8 cellular contexts compared by ENCODE assay signal in genomic region chr16:30395992-30396560, GRCh38. TPM values are rescaled to one million over a fixed set of nuclear protein-coding genes. Genes with fewer than 3 reads are reported as not detected.
DNase-seq lines count a peak whose midpoint lies in the region; ATAC-seq and TF ChIP-seq lines count a peak whose summit lies in the region.

No MANE protein-coding gene starts in this region.

- no peak for TF ChIP-seq CTCF in GM10248 (IDR thresholded peaks at IDR 0.05; ENCODE audit: control extremely low read depth, extremely low read depth, low read depth, missing control alignments)

- no peaks in the 10 kb centered on the region for H3K9me3 Mint-ChIP-seq in activated CD4-positive, alpha-beta memory T cell treated with anti-CD3 and anti-CD28 coated beads, Interleukin-2, amount 10 ng/mL, durations not matched to agents 7 days and 5 days
- H3K9me3 Mint-ChIP-seq in immature natural killer cell, result no peaks in the 10 kb centered on the region

- no peaks in the 10 kb centered on the region for H3K27me3 ChIP-seq in HAP-1 (ENCODE audit: low read depth)

- in situ Hi-C loops in HAP-1 (cut with MboI; ENCODE audit: low sequenced_read_pairs), result loop anchor here (25.0 kb wide), 2 partner anchors 309 to 516 kb away; partner anchors contain the start of genes FBXL19, PPP4C, TBX6 and YPEL3

- peak overlapping the region; percentile 83 for H3K4me3 Mint-ChIP-seq in activated CD4-positive, alpha-beta memory T cell treated with anti-CD3 and anti-CD28 coated beads, Interleukin-2, amount 10 ng/mL, durations not matched to agents 7 days and 5 days
- peak overlapping the region; percentile 77 to 90 (median 82) for H3K4me3 Mint-ChIP-seq in immature natural killer cell

- peak; percentile 59 for DNase-seq in A172 (ENCODE audit: low spot score)
- no peak for DNase-seq in HAP-1 (ENCODE audit: low spot score in 2 of 2)
- no peak for DNase-seq in activated CD4-positive, alpha-beta memory T cell treated with anti-CD3 and anti-CD28 coated beads, Interleukin-2, amount 10 ng/mL, durations not matched to agents 7 days and 5 days
- no peak for DNase-seq in immature natural killer cell
- no peak for DNase-seq in GM10248 (ENCODE audit: extremely low spot score)
- no peak for DNase-seq in NCI-H1694 treated with DMSO at 0.1 percent for 48 hours (lab: John Stamatoyannopoulos, UW)

- H3K27ac Mint-ChIP-seq in activated CD4-positive, alpha-beta memory T cell treated with anti-CD3 and anti-CD28 coated beads, Interleukin-2, amount 10 ng/mL, durations not matched to agents 7 days and 5 days, result peak overlapping the region; percentile 51
- peak overlapping the region; percentile 4 to 82 (median 44) for H3K27ac Mint-ChIP-seq in immature natural killer cell

- CTCF ChIA-PET in activated CD4-positive, alpha-beta memory T cell treated with anti-CD3 and anti-CD28 coated beads, Interleukin-2, amount 10 ng/mL, durations not matched to agents 7 days and 5 days (lab: Charles Lee), result interaction anchor here (0.7 to 2.6 kb wide), 9 partner anchors 11 to 199 kb away, joined by 3 to 17 read pairs (median 6); partner anchors contain the start of genes DCTPP1, SEPTIN1 and ZNF771
- CTCF ChIA-PET in GM10248 (lab: Yijun Ruan, JAX), result interaction anchor here (1.0 to 4.8 kb wide), 11 partner anchors 10 to 219 kb away, joined by 3 to 30 read pairs (median 7); partner anchors contain the start of genes DCTPP1, ITGAL, SEPTIN1 and ZNF764

- H3K36me3 ChIP-seq in HAP-1 (replicated peaks), result peaks cover 18% of the 10 kb centered on the region

- peaks cover 20% of the 10 kb centered on the region for H3K36me3 Mint-ChIP-seq in activated CD4-positive, alpha-beta memory T cell treated with anti-CD3 and anti-CD28 coated beads, Interleukin-2, amount 10 ng/mL, durations not matched to agents 7 days and 5 days (ENCODE audit: low read depth)
- H3K36me3 Mint-ChIP-seq in immature natural killer cell, result no peaks in the 10 kb centered on the region

- no peaks in the 10 kb centered on the region for H3K9me3 ChIP-seq in HAP-1

- H3K4me1 ChIP-seq in HAP-1, result peaks cover 20% of the 10 kb centered on the region

- H3K4me3 ChIP-seq in HAP-1, result peak overlapping the region; percentile 88

- H3K27ac ChIP-seq in temporal lobe (ENCODE audit: low read depth, low read length), result peak overlapping the region; percentile 59

- no peaks in the 10 kb centered on the region for H3K27me3 Mint-ChIP-seq in activated CD4-positive, alpha-beta memory T cell treated with anti-CD3 and anti-CD28 coated beads, Interleukin-2, amount 10 ng/mL, durations not matched to agents 7 days and 5 days
- peaks cover 9 to 14% (median 13%) of the 10 kb centered on the region in 3 donors for H3K27me3 Mint-ChIP-seq in immature natural killer cell (ENCODE audit: low read depth in 3 of 3)

- peaks cover 43% of the 10 kb centered on the region for H3K4me1 Mint-ChIP-seq in activated CD4-positive, alpha-beta memory T cell treated with anti-CD3 and anti-CD28 coated beads, Interleukin-2, amount 10 ng/mL, durations not matched to agents 7 days and 5 days
- H3K4me1 Mint-ChIP-seq in immature natural killer cell, result peaks cover 51 to 55% of the 10 kb centered on the region in 2 donors

- ATAC-seq in HG02759 (IDR thresholded peaks at IDR 0.05; ENCODE audit: unreplicated experiment), result no peak

- POLR2A ChIA-PET in activated CD4-positive, alpha-beta memory T cell treated with anti-CD3 and anti-CD28 coated beads, Interleukin-2, amount 10 ng/mL, durations not matched to agents 7 days and 5 days (lab: Charles Lee), result interaction anchor here (1.1 to 5.6 kb wide), 12 partner anchors 9 to 138 kb away, joined by 3 to 64 read pairs (median 5); partner anchors contain the start of genes SEPTIN1 and ZNF771
- POLR2A ChIA-PET in GM10248 (lab: Yijun Ruan, JAX), result interaction anchor here (0.5 to 1.6 kb wide), 2 partner anchors 19 to 46 kb away, joined by 4 to 6 read pairs; no protein-coding TSS in a partner anchor

RNA-seq across cellular contexts. Expression of gene ZNF48, which starts 0.9 kb away (rescaled TPM):
- 19.1 and 20.7 TPM in 2 replicates for total RNA-seq in A172 (2014; rRNA removed; shearing (Covaris generic))
- total RNA-seq in activated CD4-positive, alpha-beta memory T cell treated with anti-CD3 and anti-CD28 coated beads, Interleukin-2, amount 10 ng/mL, durations not matched to agents 7 days and 5 days, result 10 to 100 TPM; 14.2 to 14.5 TPM
- polyA plus RNA-seq in immature natural killer cell, result 1 to 10 TPM; 4.2 to 9.3 (median 5.7) TPM
- 20.4 TPM for total RNA-seq in temporal lobe

RNA-seq across cellular contexts. Expression of gene ZNF771, which starts 11.3 kb away (rescaled TPM):
- 19.2 and 27.4 TPM in 2 replicates for total RNA-seq in A172 (2014; rRNA removed; shearing (Covaris generic))
- 1 to 10 TPM; 4.2 to 4.5 TPM for total RNA-seq in activated CD4-positive, alpha-beta memory T cell treated with anti-CD3 and anti-CD28 coated beads, Interleukin-2, amount 10 ng/mL, durations not matched to agents 7 days and 5 days
- 1 to 10 TPM in 2 of 3 donors, not detected in 1; 2.8 to 3.2 TPM for polyA plus RNA-seq in immature natural killer cell
- 5.4 TPM for total RNA-seq in temporal lobe

RNA-seq across cellular contexts. Expression of gene SEPTIN1, which starts 13.7 kb away (rescaled TPM):
- total RNA-seq in A172 (2014; rRNA removed; shearing (Covaris generic)), result not detected in 2 replicates
- 100 to 1,000 TPM; 343 to 354 TPM for total RNA-seq in activated CD4-positive, alpha-beta memory T cell treated with anti-CD3 and anti-CD28 coated beads, Interleukin-2, amount 10 ng/mL, durations not matched to agents 7 days and 5 days
- polyA plus RNA-seq in immature natural killer cell, result 100 to 1,000 TPM; 155 to 213 (median 161) TPM
- 0.74 TPM for total RNA-seq in temporal lobe

RNA-seq across cellular contexts. Expression of gene MYL11, which starts 21.5 kb away (rescaled TPM):
- total RNA-seq in A172 (2014; rRNA removed; shearing (Covaris generic)), result not detected in 2 replicates
- 1 to 10 TPM in 1 of 2 experiments, not detected in 1; 1.2 TPM for total RNA-seq in activated CD4-positive, alpha-beta memory T cell treated with anti-CD3 and anti-CD28 coated beads, Interleukin-2, amount 10 ng/mL, durations not matched to agents 7 days and 5 days
- 10 to 100 TPM; 10.9 to 22.2 (median 18.7) TPM for polyA plus RNA-seq in immature natural killer cell
- not detected for total RNA-seq in temporal lobe

RNA-seq across cellular contexts. Expression of gene TBC1D10B, which starts 25.8 kb away (rescaled TPM):
- 47.0 and 55.6 TPM in 2 replicates for total RNA-seq in A172 (2014; rRNA removed; shearing (Covaris generic))
- 10 to 100 TPM; 69.2 TPM for total RNA-seq in activated CD4-positive, alpha-beta memory T cell treated with anti-CD3 and anti-CD28 coated beads, Interleukin-2, amount 10 ng/mL, durations not matched to agents 7 days and 5 days
- 10 to 100 TPM in 2 of 3 donors, 1 to 10 TPM in 1; 9.5 to 18.5 (median 10.1) TPM for polyA plus RNA-seq in immature natural killer cell
- 28.8 TPM for total RNA-seq in temporal lobe

Comparison
In these comparisons a context has a peak if more than half of its experiments do, and no peak if none do; other contexts are left out.
1. RNA of gene SEPTIN1, which starts 13.7 kb away (total RNA-seq): 343 to 354 TPM in activated CD4-positive, alpha-beta memory T cell treated with anti-CD3 and anti-CD28 coated beads, Interleukin-2, amount 10 ng/mL, durations not matched to agents 7 days and 5 days; 0.74 TPM in temporal lobe (single experiment) and not detected in A172; every median in the first group is over 100 times any median in the second.